ENCODE assay signal across 8 cellular contexts in genomic region chr11:121655481-121656332, GRCh38.
DNase-seq lines count a peak whose midpoint lies in the region; ATAC-seq and TF ChIP-seq lines count a peak whose summit lies in the region.

No MANE protein-coding gene starts in this region.

- peak; percentile 15 for DNase-seq in DMS114 treated with DMSO at 0.1 percent for 48 hours (lab: John Stamatoyannopoulos, UW; ENCODE audit: unreplicated experiment)
- DNase-seq in HuH-7.5 (ENCODE audit: low spot score): peak; percentile 71
- DNase-seq in Panc1 (ENCODE audit: low read depth, low spot score): peak; percentile 73
- DNase-seq in activated T-helper 1 cell treated with anti-CD3 and anti-CD28 coated beads, Interleukin-2, amount 50 U/mL, for 16 hours (ENCODE audit: low read depth in 1 of 2, low spot score in 1 of 2): peak; percentile 37 to 38
- peak; percentile 97 for DNase-seq in fibroblast of gingiva (ENCODE audit: low read depth)
- peak; percentile 57 for DNase-seq in naive B cell
- peak; percentile 66 to 82 for DNase-seq in stimulated activated effector memory CD8-positive, alpha-beta T cell treated with anti-CD3 and anti-CD28 coated beads, Interleukin-12 subunit alpha, Interleukin-12 subunit beta, amount 100 ng/mL, for 72 hours (ENCODE audit: low spot score in 2 of 2)

- peaks cover 0 to 1% (median 0%) of the 10 kb centered on the region in 7 donors for H3K9me3 Mint-ChIP-seq in naive B cell
- no peaks in the 10 kb centered on the region for H3K9me3 Mint-ChIP-seq in stimulated activated effector memory CD8-positive, alpha-beta T cell treated with anti-CD3 and anti-CD28 coated beads, Interleukin-12 subunit alpha, Interleukin-12 subunit beta, amount 100 ng/mL, for 72 hours

- no peaks in the 10 kb centered on the region for H3K36me3 Mint-ChIP-seq in naive B cell
- H3K36me3 Mint-ChIP-seq in stimulated activated effector memory CD8-positive, alpha-beta T cell treated with anti-CD3 and anti-CD28 coated beads, Interleukin-12 subunit alpha, Interleukin-12 subunit beta, amount 100 ng/mL, for 72 hours: no peaks in the 10 kb centered on the region

- TF ChIP-seq CTCF in Panc1 (IDR thresholded peaks at IDR 0.05): peak; percentile 98

- peak overlapping the region in 4 of 6 donors; percentile 6 to 92 (median 81) for H3K27ac Mint-ChIP-seq in naive B cell
- H3K27ac Mint-ChIP-seq in stimulated activated effector memory CD8-positive, alpha-beta T cell treated with anti-CD3 and anti-CD28 coated beads, Interleukin-12 subunit alpha, Interleukin-12 subunit beta, amount 100 ng/mL, for 72 hours: peak overlapping the region; percentile 74

- H3K4me3 Mint-ChIP-seq in naive B cell: peak overlapping the region; percentile 72 to 93 (median 88)
- H3K4me3 Mint-ChIP-seq in stimulated activated effector memory CD8-positive, alpha-beta T cell treated with anti-CD3 and anti-CD28 coated beads, Interleukin-12 subunit alpha, Interleukin-12 subunit beta, amount 100 ng/mL, for 72 hours: peak overlapping the region; percentile 72

- H3K9me3 ChIP-seq in Panc1 (ENCODE audit: control insufficient read depth, insufficient read depth, low read depth, low read length): no peaks in the 10 kb centered on the region; the same call in 1 of the 2 replicates

- intact Hi-C loops in Panc1 (cut with micrococcal nuclease; ENCODE audit: unreplicated experiment): loop anchor here (1.0 to 10.0 kb wide), 5 partner anchors 369 to 850 kb away; no protein-coding TSS in a partner anchor

- H3K4me3 ChIP-seq in Panc1 (ENCODE audit: low read depth in 2 of 2, low read length in 2 of 2): peak overlapping the region; percentile 60 to 82

- H3K4me1 ChIP-seq in Panc1 (ENCODE audit: control insufficient read depth, insufficient read depth, low read length): peaks cover 17% of the 10 kb centered on the region

- H3K27ac ChIP-seq in Panc1 (ENCODE audit: low read length): peak overlapping the region; percentile 79

- H3K27me3 Mint-ChIP-seq in naive B cell: peaks cover 6 to 27% (median 25%) of the 10 kb centered on the region in 3 donors

- in situ Hi-C loops in Panc1 (cut with HindIII; ENCODE audit: low pct_unique_long_range_greater_than_20kb, low sequenced_read_pairs): no loop called here

- no TSS peak for BruUV-seq in Panc1 (replicated peaks; lab: Mats Ljungman, UMichigan)

- no peaks in the 10 kb centered on the region for H3K36me3 ChIP-seq in Panc1 (ENCODE audit: control insufficient read depth, insufficient read depth, low read length)

- POLR2A ChIA-PET in Panc1 (lab: Charles Lee): no interaction called here

- peak; percentile 96 for ATAC-seq in GM21528 (IDR thresholded peaks at IDR 0.05; ENCODE audit: low FRiP score, unreplicated experiment)
- peak; percentile 96 for ATAC-seq in Panc1
- peak; percentile 83 for ATAC-seq in naive B cell (ENCODE audit: low read depth in 2 of 2)
- ATAC-seq in stimulated activated effector memory CD8-positive, alpha-beta T cell treated with anti-CD3 and anti-CD28 coated beads, Interleukin-12 subunit alpha, Interleukin-12 subunit beta, amount 100 ng/mL, for 72 hours: peak; percentile 90

- H3K27me3 ChIP-seq in Panc1 (ENCODE audit: control insufficient read depth, insufficient read depth, low read length): no peaks in the 10 kb centered on the region

- CTCF ChIA-PET in Panc1 (lab: Charles Lee): interaction anchor here (0.6 to 1.7 kb wide), 7 partner anchors 11 to 850 kb away, joined by 3 to 11 read pairs (median 4); no protein-coding TSS in a partner anchor

- peaks cover 7 to 13% (median 13%) of the 10 kb centered on the region in 3 donors for H3K4me1 Mint-ChIP-seq in naive B cell
- peaks cover 30% of the 10 kb centered on the region for H3K4me1 Mint-ChIP-seq in stimulated activated effector memory CD8-positive, alpha-beta T cell treated with anti-CD3 and anti-CD28 coated beads, Interleukin-12 subunit alpha, Interleukin-12 subunit beta, amount 100 ng/mL, for 72 hours

Comparison
In these comparisons a context has a peak if more than half of its experiments do, and no peak if none do; other contexts are left out.
1. Peak in every context shown above with its lines: DNase-seq, ATAC-seq, H3K4me3 ChIP-seq and H3K27ac ChIP-seq.
2. DNase-seq: peak in every context shown above with its lines; median percentile 97 in fibroblast of gingiva; 74 in stimulated activated effector memory CD8-positive, alpha-beta T cell treated with anti-CD3 and anti-CD28 coated beads, Interleukin-12 subunit alpha, Interleukin-12 subunit beta, amount 100 ng/mL, for 72 hours; 73 in Panc1; 71 in HuH-7.5; 57 in naive B cell; 38 in activated T-helper 1 cell treated with anti-CD3 and anti-CD28 coated beads, Interleukin-2, amount 50 U/mL, for 16 hours; 15 in DMS114 treated with DMSO at 0.1 percent for 48 hours.